ENCODE assay signal across 9 cellular contexts in the genomic region with DNA sequence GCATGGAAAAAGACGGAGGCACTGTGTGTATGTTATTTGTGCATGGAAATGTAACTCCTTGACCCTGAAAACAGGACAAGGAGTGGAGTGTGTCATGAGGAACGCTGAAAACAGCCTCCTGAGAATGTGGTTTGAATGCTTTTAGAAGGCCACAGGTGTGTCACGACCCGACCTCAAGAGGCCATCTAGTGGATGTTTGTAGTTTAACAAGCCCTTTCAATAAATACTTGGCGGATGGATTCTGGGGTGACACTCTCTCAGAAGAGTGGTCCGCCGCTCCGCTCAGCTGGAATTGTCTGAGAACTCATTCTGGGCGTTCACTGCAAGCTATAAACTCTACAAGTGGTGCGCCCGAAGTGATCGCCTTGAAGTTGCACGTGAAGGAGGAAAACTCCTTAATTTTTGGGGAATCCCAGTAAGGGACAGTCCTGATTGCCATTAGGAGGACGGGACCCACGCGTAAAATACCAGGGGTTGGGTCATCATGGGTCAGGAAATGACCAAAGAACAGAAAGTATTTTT. TPM values are rescaled to one million over a fixed set of nuclear protein-coding genes. Genes with fewer than 3 reads are reported as not detected.
DNase-seq lines count a peak whose midpoint lies in the region; ATAC-seq, FAIRE-seq and TF ChIP-seq lines count a peak whose summit lies in the region.
"Not testable (repeated sequence)": the region's sequence is repeated elsewhere in the genome, so short reads cannot be mapped to it uniquely, and the experiment has no call there.
"Had no signal": no experiment of that assay in that cellular context is flagged by ENCODE, and none has a peak within 500 bp of the region (broad histone marks: within the 10 kb centered on the region; RNA-seq: fewer than 3 reads in every experiment).

No MANE protein-coding gene starts in this region.

- TF ChIP-seq RAD21 in H1 (IDR thresholded peaks at IDR 0.05 in 1 of 2, conservative IDR thresholded peaks at IDR 0.05 in 1 of 2; ENCODE audit: low read depth in 2 of 2, low read length in 2 of 2): peak; percentile 52 to 57; a peak in 3 of 4 replicates

- peak overlapping the region; percentile 97 for H2BK12ac ChIP-seq in H1 (ENCODE audit: low read depth, low read length)

- H3K4ac ChIP-seq in H1 (replicated peaks; ENCODE audit: insufficient read length, low read depth, low read length): not testable (repeated sequence)

- H3K4me2 ChIP-seq in OCI-LY1 (ENCODE audit: low read length) (peak overlapping the region; percentile 10; the same call in 1 of the 2 replicates), H1 (ENCODE audit: insufficient read depth in 1 of 2, low read depth in 2 of 2, low read length in 2 of 2) (peak overlapping the region; percentile 56 to 88)

- not testable (repeated sequence) for H4K20me1 ChIP-seq in OCI-LY1 (ENCODE audit: insufficient read depth, low read length); H1 (replicated peaks in 1 of 2; ENCODE audit: control insufficient read depth in 1 of 2, insufficient read depth in 2 of 2, low read length in 2 of 2)

- H3K23me2 ChIP-seq in H1 (ENCODE audit: low read depth, low read length): not testable (repeated sequence)

- H2BK20ac ChIP-seq in H1 (ENCODE audit: low read length): not testable (repeated sequence)

- not testable (repeated sequence) for H3K79me1 ChIP-seq in H1 (ENCODE audit: low read depth, low read length)

- CTCF ChIA-PET in H1 (lab: Charles Lee; ENCODE audit: partially characterized antibody): interaction anchor here (0.6 to 8.1 kb wide), 48 partner anchors 8 to 416 kb away, joined by 3 to 79 read pairs (median 4); partner anchors contain the start of genes ODF2L and SH3GLB1

- not testable (repeated sequence) for H3F3A ChIP-seq in OCI-LY1 (ENCODE audit: insufficient read depth, low read length)

- not testable (repeated sequence) for H3K27me3 ChIP-seq in OCI-LY1 (ENCODE audit: insufficient read depth, low read length); H1 (replicated peaks in 1 of 4; ENCODE audit: control insufficient read depth in 3 of 4, extremely low read depth in 1 of 4, insufficient read depth in 3 of 4, low read length in 3 of 4); right lobe of liver

- TF ChIP-seq CTCF in D721Med (IDR thresholded peaks at IDR 0.05; ENCODE audit: insufficient read depth, missing control alignments) (peak; percentile 30), OCI-LY1 (IDR thresholded peaks at IDR 0.05; ENCODE audit: low read length) (peak; percentile 63), H1 (IDR thresholded peaks at IDR 0.05; ENCODE audit: control extremely low read depth in 1 of 3, insufficient read depth in 1 of 3, low read depth in 1 of 3, low read length in 3 of 3) (peak in 2 of 3 experiments; percentile 67 to 70; a peak in 3 of 4 replicates), right lobe of liver (IDR thresholded peaks at IDR 0.05) (peak; percentile 42 to 50 (median 46))

- H3K18ac ChIP-seq in H1 (ENCODE audit: extremely low read depth, low read length): peak overlapping the region; percentile 99

- WGBS in H1 (ENCODE audit: extremely low coverage in 1 of 2, insufficient coverage in 1 of 2, insufficient read length in 1 of 2, insufficient replicate concordance in 2 of 2, low coverage in 1 of 2, low lambda C conversion rate in 2 of 2, missing lambda C conversion rate in 1 of 2), 2 experiments: 26% methylated on average over 16 of the region's 16 CpGs; no CpG with 5 or more reads in 1 of the 2 experiments
- WGBS in right lobe of liver (ENCODE audit: insufficient coverage, low coverage, low lambda C conversion rate, missing lambda C conversion rate): 11% methylated on average over 15 of the region's 16 CpGs

- H3K4me3 ChIP-seq in OCI-LY1 (ENCODE audit: low read depth, low read length, poor library complexity, severe bottlenecking): not testable (repeated sequence)
- H3K4me3 ChIP-seq in H1 (ENCODE audit: extremely low read depth in 1 of 4, insufficient read depth in 2 of 4, low read depth in 3 of 4, low read length in 4 of 4) (peak overlapping the region; percentile 27 to 57 (median 50); a peak in 7 of 8 replicates), right lobe of liver (peak overlapping the region; percentile 1 to 31 (median 14))

- TF ChIP-seq POLR2A in H1 (IDR thresholded peaks at IDR 0.05; ENCODE audit: control extremely low read depth in 1 of 2, low read depth in 2 of 2, low read length in 2 of 2): peak in 1 of 2 experiments; percentile 47; a peak in 2 of 3 replicates
- TF ChIP-seq POLR2A in right lobe of liver (IDR thresholded peaks at IDR 0.05): not testable (repeated sequence)

- not testable (repeated sequence) for H3K23ac ChIP-seq in H1 (ENCODE audit: insufficient read length)

- ATAC-seq in GM19455 (IDR thresholded peaks at IDR 0.05; ENCODE audit: unreplicated experiment): peak; percentile 73
- peak; percentile 80 for ATAC-seq in HG03432 (IDR thresholded peaks at IDR 0.05; ENCODE audit: unreplicated experiment)
- peak; percentile 71 to 78 (median 72) for ATAC-seq in right lobe of liver

- H4K5ac ChIP-seq in H1 (ENCODE audit: insufficient read length, low read depth, low read length): not testable (repeated sequence)

- not testable (repeated sequence) for H3K36me3 ChIP-seq in OCI-LY1 (ENCODE audit: insufficient read depth, low read length); H1 (ENCODE audit: control insufficient read depth in 2 of 4, insufficient read depth in 4 of 4, low read length in 3 of 4); right lobe of liver

- not testable (repeated sequence) for H3K14ac ChIP-seq in H1 (ENCODE audit: insufficient read length)

- H4K8ac ChIP-seq in H1 (ENCODE audit: extremely low read depth, insufficient read depth, low read length): peak overlapping the region; percentile 90; the same call in 1 of the 2 replicates

- not testable (repeated sequence) for H3K79me2 ChIP-seq in OCI-LY1 (ENCODE audit: insufficient read depth, low read length); H1 (ENCODE audit: control insufficient read depth in 1 of 2, insufficient read depth in 2 of 2, low read length in 2 of 2)

- H2BK120ac ChIP-seq in H1 (replicated peaks; ENCODE audit: low read depth, low read length): peak overlapping the region; percentile 69

- not testable (repeated sequence) for H3K9ac ChIP-seq in OCI-LY1 (ENCODE audit: low read length)
- peak overlapping the region; percentile 34 to 78 (median 52) for H3K9ac ChIP-seq in H1 (replicated peaks in 1 of 4; ENCODE audit: extremely low read depth in 1 of 4, low read depth in 3 of 4, low read length in 3 of 4)

- H3K9me2 ChIP-seq in OCI-LY1 (ENCODE audit: low read depth, low read length): not testable (repeated sequence)

- not testable (repeated sequence) for H3K4me1 ChIP-seq in OCI-LY1 (ENCODE audit: insufficient read depth, low read length, severe bottlenecking); right lobe of liver
- H3K4me1 ChIP-seq in H1 (replicated peaks in 1 of 4; ENCODE audit: control insufficient read depth in 3 of 4, insufficient read depth in 4 of 4, low read length in 3 of 4): peaks cover 13 to 21% (median 15%) of the 10 kb centered on the region in 4 experiments

- FAIRE-seq in D721Med (lab: Jason Lieb, UNC): peak; percentile 69
- peak; percentile 99 for FAIRE-seq in H1 (lab: Jason Lieb, UNC)

- H2BK5ac ChIP-seq in H1 (ENCODE audit: low read depth, low read length): peak overlapping the region; percentile 95

- intact Hi-C loops in right lobe of liver (cut with DNase I): not testable (repeated sequence)

- H2AFZ ChIP-seq in OCI-LY1 (ENCODE audit: low read length): not testable (repeated sequence)
- H2AFZ ChIP-seq in H1 (ENCODE audit: low read length): peak overlapping the region; percentile 61

- H3K9me3 ChIP-seq in OCI-LY1 (ENCODE audit: low read length); H1 (ENCODE audit: insufficient read depth in 2 of 2, low read depth in 1 of 2, low read length in 1 of 2); right lobe of liver: not testable (repeated sequence)

- TF ChIP-seq EP300 in H1 (IDR thresholded peaks at IDR 0.05; ENCODE audit: borderline replicate concordance in 1 of 2, low read depth in 2 of 2, low read length in 2 of 2): not testable (repeated sequence)

- not testable (repeated sequence) for DNase-seq in D721Med (ENCODE audit: insufficient read length, low spot score)
- peak; percentile 40 for DNase-seq in activated T-cell treated with anti-CD3 and anti-CD28 coated beads, Interleukin-2, amount 50 U/mL, for 1 hour
- DNase-seq in H1 (ENCODE audit: low read depth in 1 of 2, low spot score in 2 of 2) (peak in 1 of 2 experiments; percentile 66), right lobe of liver (peak in 1 of 3 donors; percentile 23)
- peak; percentile 17 for DNase-seq in stimulated activated CD4-positive, alpha-beta T cell treated with anti-CD3 and anti-CD28 coated beads, Interleukin-4, amount 100 ng/mL, for 1 hour

- H2AK5ac ChIP-seq in H1 (ENCODE audit: low read depth, low read length): not testable (repeated sequence)

- POLR2A ChIA-PET in H1 (lab: Charles Lee; ENCODE audit: partially characterized antibody): interaction anchor here (0.6 to 1.5 kb wide), 4 partner anchors 9 to 202 kb away, joined by 3 to 8 read pairs (median 4); partner anchors contain the start of gene SH3GLB1

- H4K91ac ChIP-seq in H1 (replicated peaks; ENCODE audit: insufficient read length, low read length): peak overlapping the region; percentile 93

- not testable (repeated sequence) for H3K27ac ChIP-seq in OCI-LY1 (ENCODE audit: low read depth, low read length, poor library complexity, severe bottlenecking); right lobe of liver
- H3K27ac ChIP-seq in H1 (ENCODE audit: low read depth, low read length): peak overlapping the region; percentile 64; the same call in 1 of the 2 replicates

- not testable (repeated sequence) for H2BK15ac ChIP-seq in H1 (ENCODE audit: low read length)

- H3K56ac ChIP-seq in H1 (replicated peaks; ENCODE audit: insufficient read length, low read depth, low read length): not testable (repeated sequence)

RNA-seq across cellular contexts. Expression of gene CLCA1, which starts 33.5 kb away (rescaled TPM):
- not detected in 2 replicates for total RNA-seq in H1 (2021; fragmentation: NEBNext Ultra II Directional; extraction: Animal tissue kit (Norgen Biotek cat#: 25700))
- not detected in 2 replicates for polyA plus RNA-seq in H1 (2011; rRNA removed)
- polyA plus RNA-seq in H1 (2011; cell fraction: cytosol; rRNA removed): not detected
- not detected for polyA plus RNA-seq in H1 (2011; cell fraction: nucleus; rRNA removed)
- polyA plus RNA-seq in H1 (2012, experiment 1 of 2): not detected in 4 replicates
- not detected for polyA plus RNA-seq in H1 (2012, experiment 2 of 2)
- not detected for polyA plus RNA-seq in H1 (2013, experiment 1 of 2)
- polyA plus RNA-seq in H1 (2013, experiment 2 of 2): not detected
- polyA minus RNA-seq in H1 (2011; rRNA and poly(A)+ RNA removed): not detected in 2 replicates
- not detected for polyA minus RNA-seq in H1 (2011; cell fraction: cytosol; rRNA and poly(A)+ RNA removed)
- polyA minus RNA-seq in H1 (2011; cell fraction: nucleus; rRNA and poly(A)+ RNA removed): not detected
- not detected for total RNA-seq in right lobe of liver
- total RNA-seq: lower leg skin had no signal

RNA-seq across cellular contexts. Expression of gene CLCA4, which starts 44.7 kb away (rescaled TPM):
- total RNA-seq in H1 (2021; fragmentation: NEBNext Ultra II Directional; extraction: Animal tissue kit (Norgen Biotek cat#: 25700)): not detected in 2 replicates
- not detected in 2 replicates for polyA plus RNA-seq in H1 (2011; rRNA removed)
- not detected for polyA plus RNA-seq in H1 (2011; cell fraction: cytosol; rRNA removed)
- polyA plus RNA-seq in H1 (2011; cell fraction: nucleus; rRNA removed): not detected
- not detected in 4 replicates for polyA plus RNA-seq in H1 (2012, experiment 1 of 2)
- not detected for polyA plus RNA-seq in H1 (2012, experiment 2 of 2)
- not detected for polyA plus RNA-seq in H1 (2013, experiment 1 of 2)
- not detected for polyA plus RNA-seq in H1 (2013, experiment 2 of 2)
- not detected in 2 replicates for polyA minus RNA-seq in H1 (2011; rRNA and poly(A)+ RNA removed)
- not detected for polyA minus RNA-seq in H1 (2011; cell fraction: cytosol; rRNA and poly(A)+ RNA removed)
- not detected for polyA minus RNA-seq in H1 (2011; cell fraction: nucleus; rRNA and poly(A)+ RNA removed)
- under 1 TPM in 1 of 6 experiments, not detected in 5; 0.07 TPM for total RNA-seq in right lobe of liver
